Comparison of ENCODE assay signal across 2 cellular contexts in the genomic region with DNA sequence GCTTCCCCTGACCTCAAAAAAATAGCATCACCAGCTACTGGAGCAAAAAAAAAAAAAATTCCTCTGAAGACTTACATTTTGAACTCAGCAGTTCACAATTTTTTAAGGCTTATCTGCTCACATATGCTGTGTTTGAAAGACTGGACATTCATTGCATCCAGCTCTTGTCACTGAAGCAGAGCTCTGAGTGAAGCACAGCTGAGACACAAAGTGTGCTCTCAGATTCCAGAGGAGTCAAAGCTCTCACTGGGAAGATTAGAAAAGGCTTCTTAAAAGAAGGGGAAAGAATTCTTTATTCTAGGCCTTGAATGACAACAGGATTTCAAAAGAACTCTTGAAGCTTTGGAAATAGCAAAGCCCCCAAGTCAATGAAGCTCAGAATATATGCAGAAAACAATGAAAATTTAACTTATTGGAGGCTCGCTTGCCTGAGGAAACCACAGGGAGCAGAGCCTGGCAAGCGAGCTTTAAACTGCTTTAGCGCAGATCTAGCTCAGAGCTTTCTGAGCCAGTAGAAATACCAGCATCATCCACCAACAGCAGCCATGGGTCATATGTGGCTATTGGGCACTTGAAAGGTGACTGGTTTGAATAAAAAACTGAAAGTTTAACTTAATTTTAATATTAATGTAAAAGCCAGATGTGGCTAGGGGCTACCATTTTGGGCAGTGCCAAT.
TF ChIP-seq lines count a peak whose summit lies in the region.

No MANE protein-coding gene starts in this region.

TF ChIP-seq in A549, 52 proteins besides CTCF, POLR2A, EP300 and RAD21:
- no peak for TF ChIP-seq ZFP36 (IDR thresholded peaks at IDR 0.05; ENCODE audit: borderline replicate concordance, partially characterized antibody)
- no peak for TF ChIP-seq TFCP2L1 (CRISPR knock-in tag; IDR thresholded peaks at IDR 0.05)
- TF ChIP-seq, protein P1, sequence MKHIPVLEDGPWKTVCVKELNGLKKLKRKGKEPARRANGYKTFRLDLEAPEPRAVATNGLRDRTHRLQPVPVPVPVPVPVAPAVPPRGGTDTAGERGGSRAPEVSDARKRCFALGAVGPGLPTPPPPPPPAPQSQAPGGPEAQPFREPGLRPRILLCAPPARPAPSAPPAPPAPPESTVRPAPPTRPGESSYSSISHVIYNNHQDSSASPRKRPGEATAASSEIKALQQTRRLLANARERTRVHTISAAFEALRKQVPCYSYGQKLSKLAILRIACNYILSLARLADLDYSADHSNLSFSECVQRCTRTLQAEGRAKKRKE (CRISPR knock-in tag; IDR thresholded peaks at IDR 0.05; ENCODE audit: low read depth), result no peak
- no peak for TF ChIP-seq RARB (CRISPR knock-in tag; IDR thresholded peaks at IDR 0.05)
- TF ChIP-seq CEBPB (IDR thresholded peaks at IDR 0.05), result no peak
- no peak for TF ChIP-seq POLR2AphosphoS2 (conservative IDR thresholded peaks at IDR 0.05; ENCODE audit: low read length)
- TF ChIP-seq FOSB (CRISPR knock-in tag; IDR thresholded peaks at IDR 0.05), result no peak
- no peak for TF ChIP-seq HOXB5 (CRISPR knock-in tag; IDR thresholded peaks at IDR 0.05)
- TF ChIP-seq SREBF2 (IDR thresholded peaks at IDR 0.05), result no peak
- no peak for TF ChIP-seq HDAC2 (IDR thresholded peaks at IDR 0.05)
- TF ChIP-seq CHD2 (IDR thresholded peaks at IDR 0.05; ENCODE audit: low read length, partially characterized antibody), result no peak
- TF ChIP-seq RFX5 (IDR thresholded peaks at IDR 0.05), result no peak
- TF ChIP-seq PHF8 (IDR thresholded peaks at IDR 0.05; ENCODE audit: borderline replicate concordance, low read depth), result no peak
- TF ChIP-seq, protein P2, sequence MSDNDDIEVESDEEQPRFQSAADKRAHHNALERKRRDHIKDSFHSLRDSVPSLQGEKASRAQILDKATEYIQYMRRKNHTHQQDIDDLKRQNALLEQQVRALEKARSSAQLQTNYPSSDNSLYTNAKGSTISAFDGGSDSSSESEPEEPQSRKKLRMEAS (IDR thresholded peaks at IDR 0.05), result no peak
- TF ChIP-seq KDM5A (IDR thresholded peaks at IDR 0.05), result no peak

TF ChIP-seq in IMR-90, 13 proteins besides CTCF, POLR2A, EP300 and RAD21:
- no peak for TF ChIP-seq CHD1 (IDR thresholded peaks at IDR 0.05; ENCODE audit: low read depth, low read length)
TF ChIP-seq in IMR-90: peak in this region for 0.
